Comparison of ENCODE assay signal across 14 cellular contexts in genomic region chr14:20278414-20278813, GRCh38. TPM values are rescaled to one million over a fixed set of nuclear protein-coding genes. Genes with fewer than 3 reads are reported as not detected.
DNase-seq lines count a peak whose midpoint lies in the region; ATAC-seq and TF ChIP-seq lines count a peak whose summit lies in the region.
"Had no signal": no experiment of that assay in that cellular context is flagged by ENCODE, and none has a peak within 500 bp of the region (broad histone marks: within the 10 kb centered on the region; RNA-seq: fewer than 3 reads in every experiment).

No MANE protein-coding gene starts in this region.

- no peak overlapping the region for H3K9ac ChIP-seq in smooth muscle cell (ENCODE audit: low read depth)

- H3K4me3 ChIP-seq in smooth muscle cell = no peak overlapping the region
- H3K4me3 ChIP-seq: lung had no signal

- H3K4me2 ChIP-seq in smooth muscle cell = no peak overlapping the region

- no peaks in the 10 kb centered on the region for H4K20me1 ChIP-seq in smooth muscle cell (ENCODE audit: low read depth)

- H3K79me2 ChIP-seq in smooth muscle cell (ENCODE audit: low read depth) = no peaks in the 10 kb centered on the region

- H3K36me3 ChIP-seq in smooth muscle cell (ENCODE audit: low read depth) = no peaks in the 10 kb centered on the region

- ATAC-seq in activated CD4-positive, alpha-beta T cell treated with anti-CD3 and anti-CD28 coated beads for 36 hours = no peak
- ATAC-seq in HG02678 (IDR thresholded peaks at IDR 0.05; ENCODE audit: unreplicated experiment) (no peak), GM21825 (IDR thresholded peaks at IDR 0.05; ENCODE audit: unreplicated experiment) (no peak)

- DNase-seq in activated CD4-positive, alpha-beta T cell treated with anti-CD3 and anti-CD28 coated beads for 36 hours = peak; percentile 17
- DNase-seq in activated CD4-positive, alpha-beta T cell treated with anti-CD3 and anti-CD28 coated beads, Interleukin-2, amount 50 U/mL, for 4 hours = no peak
- peak; percentile 30 for DNase-seq in H4 (ENCODE audit: low spot score)
- peak; percentile 13 for DNase-seq in T-helper 22 cell (ENCODE audit: low read depth)
- peak; percentile 25 to 62 for DNase-seq in lung microvascular endothelial cell (ENCODE audit: low read depth in 2 of 2)
- no peak for DNase-seq in smooth muscle cell (lab: John Stamatoyannopoulos, UW; ENCODE audit: unreplicated experiment)
- DNase-seq: foreskin melanocyte, NCI-H146 had no signal

- CTCF ChIA-PET in activated CD4-positive, alpha-beta T cell treated with anti-CD3 and anti-CD28 coated beads for 36 hours (lab: Charles Lee) = no interaction called here

- POLR2A ChIA-PET in activated CD4-positive, alpha-beta T cell treated with anti-CD3 and anti-CD28 coated beads for 36 hours (lab: Charles Lee) = interaction anchor here (0.6 kb wide), 1 partner anchor 116 kb away, joined by 4 read pairs; no protein-coding TSS in a partner anchor

- no peaks in the 10 kb centered on the region for H3K27me3 ChIP-seq in smooth muscle cell (ENCODE audit: low read depth)

- no peak overlapping the region for H2AFZ ChIP-seq in smooth muscle cell (ENCODE audit: low read depth)

- no peak overlapping the region for H3K27ac Mint-ChIP-seq in activated CD4-positive, alpha-beta T cell treated with anti-CD3 and anti-CD28 coated beads for 36 hours
- H3K27ac Mint-ChIP-seq: brain had no signal

- peaks cover 7% of the 10 kb centered on the region for H3K9me3 ChIP-seq in smooth muscle cell (replicated peaks; ENCODE audit: low read depth)

- no peak overlapping the region for H3K4me3 Mint-ChIP-seq in activated CD4-positive, alpha-beta T cell treated with anti-CD3 and anti-CD28 coated beads for 36 hours
- H3K4me3 Mint-ChIP-seq: brain had no signal

- H3K27me3 Mint-ChIP-seq in activated CD4-positive, alpha-beta T cell treated with anti-CD3 and anti-CD28 coated beads for 36 hours = no peaks in the 10 kb centered on the region
- H3K27me3 Mint-ChIP-seq: brain had no signal

- peaks cover 15% of the 10 kb centered on the region for H3K4me1 Mint-ChIP-seq in activated CD4-positive, alpha-beta T cell treated with anti-CD3 and anti-CD28 coated beads for 36 hours
- H3K4me1 Mint-ChIP-seq: brain had no signal

- WGBS in smooth muscle cell (ENCODE audit: low lambda C conversion rate) = 75% methylated on average over 1 of the region's 1 CpG

- peaks cover 69% of the 10 kb centered on the region for H3K36me3 Mint-ChIP-seq in activated CD4-positive, alpha-beta T cell treated with anti-CD3 and anti-CD28 coated beads for 36 hours (ENCODE audit: low read depth)

- H3K4me1 ChIP-seq in smooth muscle cell (ENCODE audit: low read depth) = no peaks in the 10 kb centered on the region

- no peak overlapping the region for H3K27ac ChIP-seq in smooth muscle cell (ENCODE audit: low read depth)

- no peak for TF ChIP-seq CTCF in smooth muscle cell (IDR thresholded peaks at IDR 0.05; ENCODE audit: borderline replicate concordance, insufficient read depth, poor library complexity, severe bottlenecking)

- intact Hi-C loops in activated CD4-positive, alpha-beta T cell treated with anti-CD3 and anti-CD28 coated beads for 36 hours (cut with DNase I, micrococcal nuclease) = no loop called here

- no peaks in the 10 kb centered on the region for H3F3A ChIP-seq in smooth muscle cell (ENCODE audit: low read depth)

- H3K9me3 Mint-ChIP-seq in activated CD4-positive, alpha-beta T cell treated with anti-CD3 and anti-CD28 coated beads for 36 hours (ENCODE audit: low read depth) = peaks cover 24% of the 10 kb centered on the region

RNA-seq across cellular contexts. Expression of gene TTC5, which starts 27.3 kb away (rescaled TPM):
- 10 to 100 TPM; 21.6 to 23.5 TPM for total RNA-seq in activated CD4-positive, alpha-beta T cell treated with anti-CD3 and anti-CD28 coated beads for 36 hours
- 18.5 and 24.2 TPM in 2 replicates for total RNA-seq in H4 (2014; rRNA removed; shearing (Covaris generic))
- 12.6 and 21.0 TPM in 2 replicates for total RNA-seq in lung microvascular endothelial cell
- total RNA-seq in smooth muscle cell = 16.3 and 18.7 TPM in 2 replicates
- 13.4 and 17.9 TPM in 2 replicates for polyA plus RNA-seq in smooth muscle cell

RNA-seq across cellular contexts. Expression of gene OR11H4, which starts 39.3 kb away (rescaled TPM):
- not detected for total RNA-seq in activated CD4-positive, alpha-beta T cell treated with anti-CD3 and anti-CD28 coated beads for 36 hours
- total RNA-seq in H4 (2014; rRNA removed; shearing (Covaris generic)) = not detected in 2 replicates
- total RNA-seq in lung microvascular endothelial cell (not detected in 2 replicates), smooth muscle cell (not detected in 2 replicates)
- not detected in 2 replicates for polyA plus RNA-seq in smooth muscle cell
- total RNA-seq: activated CD8-positive, alpha-beta memory T cell treated with anti-CD3 and anti-CD28 coated beads for 36 hours; lung had no signal
- polyA plus RNA-seq: BJ, lung had no signal

RNA-seq across cellular contexts. Expression of gene OR11H7, which starts 49.6 kb away (rescaled TPM):
- not detected for total RNA-seq in activated CD4-positive, alpha-beta T cell treated with anti-CD3 and anti-CD28 coated beads for 36 hours
- not detected in 2 replicates for total RNA-seq in H4 (2014; rRNA removed; shearing (Covaris generic))
- total RNA-seq in lung microvascular endothelial cell (not detected in 2 replicates), smooth muscle cell (not detected in 2 replicates)
- polyA plus RNA-seq in smooth muscle cell = not detected in 2 replicates
- total RNA-seq: activated CD8-positive, alpha-beta memory T cell treated with anti-CD3 and anti-CD28 coated beads for 36 hours; lung had no signal
- polyA plus RNA-seq: BJ, lung had no signal

RNA-seq across cellular contexts. Expression of gene CCNB1IP1, which starts 54.7 kb away (rescaled TPM):
- total RNA-seq in activated CD4-positive, alpha-beta T cell treated with anti-CD3 and anti-CD28 coated beads for 36 hours = 10 to 100 TPM; 57.4 to 67.0 TPM
- 83.8 and 92.0 TPM in 2 replicates for total RNA-seq in H4 (2014; rRNA removed; shearing (Covaris generic))
- total RNA-seq in lung microvascular endothelial cell (30.6 and 30.9 TPM in 2 replicates), smooth muscle cell (65.3 and 70.4 TPM in 2 replicates)
- 16.3 and 25.6 TPM in 2 replicates for polyA plus RNA-seq in smooth muscle cell

RNA-seq across cellular contexts. Expression of gene OR11H6, which starts 54.9 kb away (rescaled TPM):
- total RNA-seq in activated CD4-positive, alpha-beta T cell treated with anti-CD3 and anti-CD28 coated beads for 36 hours = not detected
- not detected in 2 replicates for total RNA-seq in H4 (2014; rRNA removed; shearing (Covaris generic))
- total RNA-seq in lung microvascular endothelial cell = not detected in 2 replicates
- total RNA-seq in smooth muscle cell = not detected in 2 replicates
- not detected in 2 replicates for polyA plus RNA-seq in smooth muscle cell
- total RNA-seq: activated CD8-positive, alpha-beta memory T cell treated with anti-CD3 and anti-CD28 coated beads for 36 hours; lung had no signal
- polyA plus RNA-seq: BJ, lung had no signal

Comparison
In these comparisons a context has a peak if more than half of its experiments do, and no peak if none do; other contexts are left out.
1. DNase-seq: peak in activated CD4-positive, alpha-beta T cell treated with anti-CD3 and anti-CD28 coated beads for 36 hours (single experiment), H4 (single experiment), T-helper 22 cell (single experiment) and lung microvascular endothelial cell (2 of 2); none in activated CD4-positive, alpha-beta T cell treated with anti-CD3 and anti-CD28 coated beads, Interleukin-2, amount 50 U/mL, for 4 hours (0 of 2) and smooth muscle cell (single experiment).